ENCODE assay signal across 8 cellular contexts in genomic region chr15:58749532-58750337, GRCh38. TPM values are rescaled to one million over a fixed set of nuclear protein-coding genes. Genes with fewer than 3 reads are reported as not detected.
A peak's percentile ranks its signal among the peaks of the same experiment; 100 is the strongest.
DNase-seq lines count a peak whose midpoint lies in the region; ATAC-seq and TF ChIP-seq lines count a peak whose summit lies in the region.

ADAM10 (minus strand) TSS chr15:58749707; CDS start chr15:58749534, 173 bp downstream.

- no peaks in the 10 kb centered on the region for H3K27me3 ChIP-seq in HUES64 (ENCODE audit: insufficient read depth, low read length)
- H3K27me3 ChIP-seq in OCI-LY1 (ENCODE audit: insufficient read depth, low read length) = no peaks in the 10 kb centered on the region

- TF ChIP-seq CTCF in OCI-LY1 (IDR thresholded peaks at IDR 0.05; ENCODE audit: low read length) (no peak; the same call in 1 of the 2 replicates), endothelial cell (IDR thresholded peaks at IDR 0.05; ENCODE audit: unreplicated experiment) (no peak)

- H3K9me2 ChIP-seq in OCI-LY1 (ENCODE audit: low read depth, low read length) = no peaks in the 10 kb centered on the region

- peaks cover 37% of the 10 kb centered on the region for H3K4me1 Mint-ChIP-seq in endothelial cell (ENCODE audit: unreplicated experiment)

- H3F3A ChIP-seq in OCI-LY1 (ENCODE audit: insufficient read depth, low read length) = no peaks in the 10 kb centered on the region

- peak; percentile 99 for DNase-seq in Caki2 (ENCODE audit: low read depth)
- peak; percentile 99 for DNase-seq in activated CD8-positive, alpha-beta memory T cell treated with anti-CD3 and anti-CD28 coated beads, Interleukin-2, amount 50 U/mL, for 4 hours
- DNase-seq in endothelial cell (ENCODE audit: low spot score) = peak; percentile 100
- DNase-seq in midbrain (lab: John Stamatoyannopoulos, UW) = peak; percentile 99
- DNase-seq in stimulated activated CD8-positive, alpha-beta memory T cell treated with anti-CD3 and anti-CD28 coated beads, Interleukin-2, amount 100 ng/mL, for 1 hour (ENCODE audit: low read depth in 2 of 2) = peak; percentile 97 to 98

- H4K20me1 ChIP-seq in OCI-LY1 (ENCODE audit: insufficient read depth, low read length) = no peaks in the 10 kb centered on the region

- H3K4me3 Mint-ChIP-seq in endothelial cell (ENCODE audit: unreplicated experiment) = peak within 1 kb of the TSS; percentile 98

- H3K4me1 ChIP-seq in HUES64 (ENCODE audit: insufficient read depth, low read length) = peaks cover 31% of the 10 kb centered on the region
- H3K4me1 ChIP-seq in OCI-LY1 (ENCODE audit: insufficient read depth, low read length, severe bottlenecking) = peaks cover 45% of the 10 kb centered on the region

- H3K9me3 ChIP-seq in HUES64 (ENCODE audit: insufficient read depth, low read depth, low read length) (no peaks in the 10 kb centered on the region), OCI-LY1 (ENCODE audit: low read length) (no peaks in the 10 kb centered on the region)

- H3K9me3 Mint-ChIP-seq in endothelial cell (ENCODE audit: unreplicated experiment) = no peaks in the 10 kb centered on the region

- WGBS in HUES64 = under 1% methylated on average over 62 of the region's 62 CpGs

- peaks cover 4% of the 10 kb centered on the region for H3K27me3 Mint-ChIP-seq in endothelial cell (ENCODE audit: unreplicated experiment)

- peak; percentile 84 for ATAC-seq in GM21423 (IDR thresholded peaks at IDR 0.05; ENCODE audit: unreplicated experiment)

- peak within 1 kb of the TSS; percentile 76 for H3K9ac ChIP-seq in HUES64 (ENCODE audit: low read depth, low read length)
- peak within 1 kb of the TSS; percentile 89 for H3K9ac ChIP-seq in OCI-LY1 (ENCODE audit: low read length)

- H2AFZ ChIP-seq in OCI-LY1 (ENCODE audit: low read length) = peak within 1 kb of the TSS; percentile 31; the same call in 1 of the 2 replicates

- in situ Hi-C loops in Caki2 (cut with HindIII; ENCODE audit: low pct_unique_long_range_greater_than_20kb, low sequenced_read_pairs) = no loop called here

- peak within 1 kb of the TSS; percentile 96 for H3K27ac ChIP-seq in HUES64 (ENCODE audit: low read depth, low read length)
- peak within 1 kb of the TSS; percentile 85 for H3K27ac ChIP-seq in OCI-LY1 (ENCODE audit: low read depth, low read length, poor library complexity, severe bottlenecking)

- peaks cover 10% of the 10 kb centered on the region for H3K36me3 Mint-ChIP-seq in endothelial cell (ENCODE audit: low read depth, unreplicated experiment)

- H3K27ac Mint-ChIP-seq in endothelial cell (ENCODE audit: unreplicated experiment) = peak within 1 kb of the TSS; percentile 93

- H3K4me2 ChIP-seq in OCI-LY1 (ENCODE audit: low read length) = peak within 1 kb of the TSS; percentile 92

- peaks cover 41% of the 10 kb centered on the region for H3K79me2 ChIP-seq in OCI-LY1 (ENCODE audit: insufficient read depth, low read length)

- H3K36me3 ChIP-seq in HUES64 (ENCODE audit: insufficient read depth, low read length) = no peaks in the 10 kb centered on the region
- peaks cover 9% of the 10 kb centered on the region; the same call in 1 of the 2 replicates for H3K36me3 ChIP-seq in OCI-LY1 (ENCODE audit: insufficient read depth, low read length)

- H3K4me3 ChIP-seq in HUES64 (ENCODE audit: low read length) (peak within 1 kb of the TSS; percentile 71), OCI-LY1 (ENCODE audit: low read depth, low read length, poor library complexity, severe bottlenecking) (peak within 1 kb of the TSS; percentile 91)

RNA-seq across cellular contexts. Expression of gene ADAM10, which starts in this region (rescaled TPM):
- total RNA-seq in Caki2 (2014; rRNA removed; shearing (Covaris generic); ENCODE audit: low replicate concordance) = 128 and 180 TPM in 2 replicates
- polyA plus RNA-seq in HUES64 (2013, experiment 1 of 2) = 103 TPM
- polyA plus RNA-seq in HUES64 (2013, experiment 2 of 2) = 111 TPM
- 287 TPM for total RNA-seq in endothelial cell (ENCODE audit: unreplicated experiment)

Comparison
In these comparisons a context has a peak if more than half of its experiments do, and no peak if none do; other contexts are left out.
1. Peak in every context shown above with its lines: DNase-seq, ATAC-seq, H3K4me3 ChIP-seq and H3K27ac ChIP-seq.